3 cellular contexts compared by ENCODE assay signal in genomic region chr2:105544591-105545377, GRCh38.
A peak's percentile ranks its signal among the peaks of the same experiment; 100 is the strongest.
TF ChIP-seq lines count a peak whose summit lies in the region.

No MANE protein-coding gene starts in this region.

TF ChIP-seq in IMR-90, 13 proteins besides CTCF, POLR2A, EP300 and RAD21:
- TF ChIP-seq SMC3 (IDR thresholded peaks at IDR 0.05; ENCODE audit: low read depth, low read length) (no peak), MAZ (IDR thresholded peaks at IDR 0.05; ENCODE audit: borderline replicate concordance, low read depth, low read length) (no peak), MAFK (IDR thresholded peaks at IDR 0.05; ENCODE audit: low read depth, low read length) (peak; percentile 92), FOS (IDR thresholded peaks at IDR 0.05; ENCODE audit: low read depth, low read length) (no peak), USF2 (IDR thresholded peaks at IDR 0.05; ENCODE audit: low read depth, low read length) (no peak)

TF ChIP-seq in H1, 55 proteins besides CTCF, POLR2A, EP300 and RAD21:
- TF ChIP-seq POU5F1 (IDR thresholded peaks at IDR 0.05; ENCODE audit: low read depth, low read length) (no peak), MAFK (IDR thresholded peaks at IDR 0.05; ENCODE audit: low read depth, low read length) (peak; percentile 61; the same call in 1 of the 2 replicates)

TF ChIP-seq in GM12891, 5 proteins besides CTCF, POLR2A, EP300 and RAD21:
- no peak for TF ChIP-seq POLR2AphosphoS5 (IDR thresholded peaks at IDR 0.05; ENCODE audit: low read depth, low read length)
- TF ChIP-seq TAF1 (IDR thresholded peaks at IDR 0.05; ENCODE audit: low read depth, low read length), result no peak
- no peak for TF ChIP-seq PAX5 (IDR thresholded peaks at IDR 0.05; ENCODE audit: insufficient read depth, low read length, severe bottlenecking)
- TF ChIP-seq SPI1 (IDR thresholded peaks at IDR 0.05; ENCODE audit: low read depth, low read length), result no peak
